In genomic region chr14:22570132-22570949, GRCh38 we compare ENCODE assay signal across 8 cellular contexts. TPM values are rescaled to one million over a fixed set of nuclear protein-coding genes. Genes with fewer than 3 reads are reported as not detected.
DNase-seq lines count a peak whose midpoint lies in the region; ATAC-seq and TF ChIP-seq lines count a peak whose summit lies in the region.

No MANE protein-coding gene starts in this region.

- peak; percentile 40 for ATAC-seq in GM19468 (IDR thresholded peaks at IDR 0.05; ENCODE audit: extremely low read depth, unreplicated experiment)

- DNase-seq in Caki2 (ENCODE audit: low read depth) = peak; percentile 51
- peak in 1 of 2 experiments; percentile 79 for DNase-seq in HL-60 (ENCODE audit: low read depth in 1 of 2, low spot score in 1 of 2)
- peak; percentile 38 for DNase-seq in NCI-H774 (lab: John Stamatoyannopoulos, UW)
- peak; percentile 74 for DNase-seq in activated CD4-positive, alpha-beta T cell treated with anti-CD3 and anti-CD28 coated beads, Interleukin-2, amount 50 U/mL, for 1 hour
- peak; percentile 75 for DNase-seq in ecto neural progenitor cell (ENCODE audit: low spot score)
- peak; percentile 97 for DNase-seq in medulla oblongata (ENCODE audit: extremely low spot score)
- DNase-seq in stimulated activated CD8-positive, alpha-beta memory T cell treated with anti-CD3 and anti-CD28 coated beads, Interleukin-4, amount 100 ng/mL, for 24 hours (ENCODE audit: low read depth) = peak; percentile 59

- no peaks in the 10 kb centered on the region for H3K27me3 ChIP-seq in HL-60 (ENCODE audit: insufficient read depth, poor library complexity, severe bottlenecking)

- in situ Hi-C loops in Caki2 (cut with HindIII; ENCODE audit: low pct_unique_long_range_greater_than_20kb, low sequenced_read_pairs) = no loop called here

- H3K4me3 ChIP-seq in HL-60 (replicated peaks; ENCODE audit: insufficient read depth, low read length) = no peak overlapping the region

- TF ChIP-seq CTCF in HL-60 (IDR thresholded peaks at IDR 0.05; ENCODE audit: insufficient read depth, low read length) = peak; percentile 42

- H3K27ac ChIP-seq in HL-60 (replicated peaks) = peak overlapping the region; percentile 29; the same call in 1 of the 2 replicates

RNA-seq across cellular contexts. Expression of gene DAD1, which starts 18.7 kb away (rescaled TPM):
- total RNA-seq in Caki2 (2014; rRNA removed; shearing (Covaris generic); ENCODE audit: low replicate concordance) = 286 and 398 TPM in 2 replicates

RNA-seq across cellular contexts. Expression of gene ABHD4, which starts 27.8 kb away (rescaled TPM):
- total RNA-seq in Caki2 (2014; rRNA removed; shearing (Covaris generic); ENCODE audit: low replicate concordance) = 7.5 and 19.8 TPM in 2 replicates
